ENCODE assay signal across 24 cellular contexts in genomic region chr5:10420468-10420867, GRCh38. TPM values are rescaled to one million over a fixed set of nuclear protein-coding genes. Genes with fewer than 3 reads are reported as not detected.
A peak's percentile ranks its signal among the peaks of the same experiment; 100 is the strongest.
DNase-seq lines count a peak whose midpoint lies in the region; ATAC-seq, FAIRE-seq and TF ChIP-seq lines count a peak whose summit lies in the region.
"Had no signal": no experiment of that assay in that cellular context is flagged by ENCODE, and none has a peak within 500 bp of the region (broad histone marks: within the 10 kb centered on the region; RNA-seq: fewer than 3 reads in every experiment).

No MANE protein-coding gene starts in this region.

- FAIRE-seq in endothelial cell of umbilical vein (lab: Jason Lieb, UNC) = no peak
- FAIRE-seq: GM12892, small intestine had no signal

- no peak for DNase-seq in natural killer cell treated with Interleukin-12 subunit alpha and Interleukin-12 subunit beta and Interleukin-15 and Interleukin-18, amount 100 ng/mL, for 72 hours (ENCODE audit: low spot score)
- DNase-seq in natural killer cell (no peak), endothelial cell of umbilical vein (ENCODE audit: low read depth, low spot score) (no peak), dedifferentiated amniotic fluid mesenchymal stem cell (ENCODE audit: extremely low spot score) (no peak), SHP77 treated with DMSO at 0.1 percent for 48 hours (lab: John Stamatoyannopoulos, UW) (no peak), globus pallidus (ENCODE audit: low spot score) (no peak)
- DNase-seq in activated CD8-positive, alpha-beta T cell treated with anti-CD3 and anti-CD28 coated beads for 36 hours = no peak
- no peak for DNase-seq in stimulated activated CD8-positive, alpha-beta memory T cell treated with anti-CD3 and anti-CD28 coated beads, Interleukin-4, amount 100 ng/mL, for 48 hours
- DNase-seq: activated CD4-positive, alpha-beta T cell treated with anti-CD3 and anti-CD28 coated beads for 36 hours; activated CD8-positive, alpha-beta memory T cell treated with anti-CD3 and anti-CD28 coated beads, Interleukin-2, amount 50 U/mL, for 4 hours; activated naive CD4-positive, alpha-beta T cell; body of pancreas; CD4-positive, alpha-beta memory T cell; cortex of kidney; islet precursor cell; NCI-H187; NCI-H345; Peyer's patch; small intestine; stimulated activated CD4-positive, alpha-beta T cell treated with anti-CD3 and anti-CD28 coated beads, Interleukin-4, amount 100 ng/mL, for 1 hour had no signal

- H3K27me3 ChIP-seq in endothelial cell of umbilical vein (ENCODE audit: control insufficient read depth in 2 of 2, insufficient read depth in 2 of 2, low read length in 2 of 2) = no peaks in the 10 kb centered on the region
- H3K27me3 ChIP-seq: body of pancreas, Peyer's patch, vagina had no signal

- CTCF ChIA-PET in activated CD8-positive, alpha-beta T cell treated with anti-CD3 and anti-CD28 coated beads for 36 hours (lab: Charles Lee) = interaction anchor here (0.7 to 2.7 kb wide), 4 partner anchors 24 to 136 kb away, joined by 3 to 12 read pairs (median 6); no protein-coding TSS in a partner anchor
- CTCF ChIA-PET in endothelial cell of umbilical vein (lab: Charles Lee) = interaction anchor here (1.2 to 8.2 kb wide), 2 partner anchors 61 to 137 kb away, joined by 3 to 87 read pairs; no protein-coding TSS in a partner anchor

- POLR2A ChIA-PET in activated CD8-positive, alpha-beta T cell treated with anti-CD3 and anti-CD28 coated beads for 36 hours (lab: Charles Lee) = interaction anchor here (1.2 to 1.6 kb wide), 3 partner anchors 8 to 67 kb away, joined by 3 to 4 read pairs (median 3); partner anchors contain the start of gene MARCHF6
- POLR2A ChIA-PET in endothelial cell of umbilical vein (lab: Charles Lee) = no interaction called here

- H3K4me2 ChIP-seq in endothelial cell of umbilical vein (ENCODE audit: insufficient read depth, low read length) = no peak overlapping the region

- no peaks in the 10 kb centered on the region for H4K20me1 ChIP-seq in endothelial cell of umbilical vein (replicated peaks; ENCODE audit: control insufficient read depth, extremely low read depth, insufficient read depth, low read length)

- H3K79me2 ChIP-seq in endothelial cell of umbilical vein (ENCODE audit: control insufficient read depth, insufficient read depth, low read length) = no peaks in the 10 kb centered on the region

- H3K9me3 ChIP-seq in endothelial cell of umbilical vein (replicated peaks; ENCODE audit: control insufficient read depth, insufficient read depth, low read length) = no peaks in the 10 kb centered on the region
- H3K9me3 ChIP-seq: body of pancreas, Peyer's patch, vagina had no signal

- peaks cover 15 to 26% of the 10 kb centered on the region in 2 experiments for H3K36me3 ChIP-seq in endothelial cell of umbilical vein (ENCODE audit: control insufficient read depth in 2 of 2, extremely low read depth in 1 of 2, insufficient read depth in 2 of 2, low read length in 2 of 2)

- H3K9me3 Mint-ChIP-seq in natural killer cell treated with Interleukin-12 subunit alpha and Interleukin-12 subunit beta and Interleukin-15 and Interleukin-18, amount 100 ng/mL, for 72 hours = no peaks in the 10 kb centered on the region
- H3K9me3 Mint-ChIP-seq in natural killer cell = no peaks in the 10 kb centered on the region
- H3K9me3 Mint-ChIP-seq in activated CD8-positive, alpha-beta T cell treated with anti-CD3 and anti-CD28 coated beads for 36 hours = no peaks in the 10 kb centered on the region
- H3K9me3 Mint-ChIP-seq: CD4-positive, alpha-beta memory T cell had no signal

- H3K4me1 Mint-ChIP-seq in natural killer cell treated with Interleukin-12 subunit alpha and Interleukin-12 subunit beta and Interleukin-15 and Interleukin-18, amount 100 ng/mL, for 72 hours (ENCODE audit: low read depth in 2 of 2) = peaks cover 28 to 33% of the 10 kb centered on the region in 2 donors
- peaks cover 20 to 26% of the 10 kb centered on the region in 2 donors for H3K4me1 Mint-ChIP-seq in natural killer cell
- H3K4me1 Mint-ChIP-seq in activated CD8-positive, alpha-beta T cell treated with anti-CD3 and anti-CD28 coated beads for 36 hours (ENCODE audit: low read depth) = peaks cover 34% of the 10 kb centered on the region

- dilution Hi-C loops in endothelial cell of umbilical vein (cut with MboI; ENCODE audit: extremely low pct_ligation_motif_present, low sequenced_read_pairs) = loop anchor here (25.0 kb wide), 1 partner anchor 158 kb away; the partner anchor contains the start of gene CCT5

- peak overlapping the region; percentile 44 for H3K27ac ChIP-seq in endothelial cell of umbilical vein (ENCODE audit: insufficient read depth, low read depth, low read length)
- H3K27ac ChIP-seq: body of pancreas, Peyer's patch, vagina had no signal

- no peak overlapping the region for H2AFZ ChIP-seq in endothelial cell of umbilical vein (ENCODE audit: low read depth, low read length)

- no peak overlapping the region for H3K4me3 Mint-ChIP-seq in natural killer cell treated with Interleukin-12 subunit alpha and Interleukin-12 subunit beta and Interleukin-15 and Interleukin-18, amount 100 ng/mL, for 72 hours
- H3K4me3 Mint-ChIP-seq in natural killer cell = no peak overlapping the region
- no peak overlapping the region for H3K4me3 Mint-ChIP-seq in activated CD8-positive, alpha-beta T cell treated with anti-CD3 and anti-CD28 coated beads for 36 hours
- H3K4me3 Mint-ChIP-seq: activated CD4-positive, alpha-beta T cell treated with anti-CD3 and anti-CD28 coated beads for 36 hours; CD4-positive, alpha-beta memory T cell had no signal

- H3K36me3 Mint-ChIP-seq in natural killer cell treated with Interleukin-12 subunit alpha and Interleukin-12 subunit beta and Interleukin-15 and Interleukin-18, amount 100 ng/mL, for 72 hours = peaks cover 22% of the 10 kb centered on the region
- H3K36me3 Mint-ChIP-seq in natural killer cell = no peaks in the 10 kb centered on the region
- peaks cover 68% of the 10 kb centered on the region for H3K36me3 Mint-ChIP-seq in activated CD8-positive, alpha-beta T cell treated with anti-CD3 and anti-CD28 coated beads for 36 hours (ENCODE audit: low read depth)

- no TSS peak for BruUV-seq in endothelial cell of umbilical vein (replicated peaks; lab: Mats Ljungman, UMichigan)

- intact Hi-C loops in natural killer cell (cut with micrococcal nuclease) (no loop called here), endothelial cell of umbilical vein (cut with micrococcal nuclease) (loop anchor here (2.0 kb wide), 1 partner anchor 68 kb away; the partner anchor contains the start of gene MARCHF6)
- intact Hi-C loops in activated CD8-positive, alpha-beta T cell treated with anti-CD3 and anti-CD28 coated beads for 36 hours (cut with micrococcal nuclease) = no loop called here

- H3K27ac Mint-ChIP-seq in natural killer cell treated with Interleukin-12 subunit alpha and Interleukin-12 subunit beta and Interleukin-15 and Interleukin-18, amount 100 ng/mL, for 72 hours = peak overlapping the region; percentile 12 to 81
- peak overlapping the region in 1 of 2 donors; percentile 34 for H3K27ac Mint-ChIP-seq in natural killer cell
- peak overlapping the region; percentile 63 for H3K27ac Mint-ChIP-seq in activated CD8-positive, alpha-beta T cell treated with anti-CD3 and anti-CD28 coated beads for 36 hours
- H3K27ac Mint-ChIP-seq: activated CD4-positive, alpha-beta T cell treated with anti-CD3 and anti-CD28 coated beads for 36 hours had no signal

- ATAC-seq in natural killer cell treated with Interleukin-12 subunit alpha and Interleukin-12 subunit beta and Interleukin-15 and Interleukin-18, amount 100 ng/mL, for 72 hours = peak in 1 of 2 donors; percentile 36
- no peak for ATAC-seq in natural killer cell
- ATAC-seq in activated CD8-positive, alpha-beta T cell treated with anti-CD3 and anti-CD28 coated beads for 36 hours = no peak
- ATAC-seq: body of pancreas, HCT116 had no signal

- TF ChIP-seq CTCF in natural killer cell (IDR thresholded peaks at IDR 0.05) (no peak), endothelial cell of umbilical vein (IDR thresholded peaks at IDR 0.05; ENCODE audit: extremely low read depth in 1 of 2, insufficient read depth in 1 of 2, low read depth in 1 of 2, low read length in 2 of 2) (no peak)
- no peak for TF ChIP-seq CTCF in activated CD8-positive, alpha-beta T cell treated with anti-CD3 and anti-CD28 coated beads for 36 hours (IDR thresholded peaks at IDR 0.05)

- no peaks in the 10 kb centered on the region for H3K9me1 ChIP-seq in endothelial cell of umbilical vein (replicated peaks; ENCODE audit: control insufficient read depth, extremely low read depth, insufficient read depth, low read length)

- H3K4me3 ChIP-seq in endothelial cell of umbilical vein (replicated peaks in 1 of 3; ENCODE audit: insufficient read depth in 1 of 3, low read depth in 1 of 3, low read length in 3 of 3) = no peak overlapping the region
- H3K4me3 ChIP-seq: body of pancreas, lung, Peyer's patch, vagina had no signal

- H3K9ac ChIP-seq in endothelial cell of umbilical vein (replicated peaks; ENCODE audit: extremely low read depth, insufficient read depth, low read length) = no peak overlapping the region

- no peak for TF ChIP-seq POLR2A in endothelial cell of umbilical vein (IDR thresholded peaks at IDR 0.05; ENCODE audit: low read depth, low read length)

- H3K4me1 ChIP-seq in endothelial cell of umbilical vein (ENCODE audit: control insufficient read depth, extremely low read depth, insufficient read depth, low read length) = peaks cover 29% of the 10 kb centered on the region
- H3K4me1 ChIP-seq: Peyer's patch, vagina had no signal

- no peaks in the 10 kb centered on the region for H3K27me3 Mint-ChIP-seq in natural killer cell treated with Interleukin-12 subunit alpha and Interleukin-12 subunit beta and Interleukin-15 and Interleukin-18, amount 100 ng/mL, for 72 hours
- H3K27me3 Mint-ChIP-seq in natural killer cell (ENCODE audit: low read depth in 2 of 2) = no peaks in the 10 kb centered on the region
- no peaks in the 10 kb centered on the region for H3K27me3 Mint-ChIP-seq in activated CD8-positive, alpha-beta T cell treated with anti-CD3 and anti-CD28 coated beads for 36 hours
- H3K27me3 Mint-ChIP-seq: activated CD4-positive, alpha-beta T cell treated with anti-CD3 and anti-CD28 coated beads for 36 hours; CD4-positive, alpha-beta memory T cell had no signal

RNA-seq across cellular contexts. Expression of gene ROPN1L, which starts 21.2 kb away (rescaled TPM):
- total RNA-seq in natural killer cell treated with Interleukin-12 subunit alpha and Interleukin-12 subunit beta and Interleukin-15 and Interleukin-18, amount 100 ng/mL, for 72 hours = 1 to 10 TPM in 1 of 2 donors, under 1 TPM in 1; 0.57 to 2.6 TPM
- total RNA-seq in natural killer cell (1 to 10 TPM; 1.2 to 5.2 (median 4.3) TPM), endothelial cell of umbilical vein (0.55 and 0.60 TPM in 2 replicates)
- total RNA-seq in activated CD8-positive, alpha-beta T cell treated with anti-CD3 and anti-CD28 coated beads for 36 hours = not detected
- 0.13 and 0.30 TPM in 2 replicates for polyA plus RNA-seq in endothelial cell of umbilical vein
- 0.28 and 0.34 TPM in 2 replicates for polyA plus RNA-seq in endothelial cell of umbilical vein (2011; cell fraction: cytosol; rRNA removed)
- polyA plus RNA-seq in endothelial cell of umbilical vein (2011; cell fraction: nucleus; rRNA removed) = 0.48 and 0.70 TPM in 2 replicates
- 0.24 TPM in 1 of 2 replicates, not detected in the other for polyA plus RNA-seq in endothelial cell of umbilical vein (2012)
- polyA minus RNA-seq in endothelial cell of umbilical vein = 0.74 TPM in 1 of 2 replicates, not detected in the other
- polyA minus RNA-seq in endothelial cell of umbilical vein (2011; cell fraction: cytosol; rRNA and poly(A)+ RNA removed) = not detected
- 1.5 and 2.5 TPM in 2 replicates for polyA minus RNA-seq in endothelial cell of umbilical vein (2011; cell fraction: nucleus; rRNA and poly(A)+ RNA removed)
